Comparison of ENCODE assay signal across 11 cellular contexts in the genomic region with DNA sequence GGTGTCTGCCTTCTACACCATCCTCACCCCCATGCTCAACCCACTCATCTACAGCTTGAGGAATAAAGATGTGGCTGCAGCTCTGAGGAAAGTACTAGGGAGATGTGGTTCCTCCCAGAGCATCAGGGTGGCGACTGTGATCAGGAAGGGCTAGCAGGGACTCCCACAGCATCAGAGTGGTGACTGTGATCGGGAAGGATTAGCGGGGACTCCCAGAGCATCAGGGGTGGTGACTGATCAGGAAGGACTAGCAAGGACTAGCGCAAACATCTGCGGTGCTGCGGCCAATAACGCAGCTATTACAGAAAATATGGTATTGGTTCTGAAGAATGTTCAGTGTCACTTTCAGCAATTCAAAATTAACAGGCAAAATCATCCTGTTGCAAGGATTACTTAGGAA. TPM values are rescaled to one million over a fixed set of nuclear protein-coding genes. Genes with fewer than 3 reads are reported as not detected.
"Had no signal": no experiment of that assay in that cellular context is flagged by ENCODE, and none has a peak within 500 bp of the region (broad histone marks: within the 10 kb centered on the region; RNA-seq: fewer than 3 reads in every experiment).

No MANE protein-coding gene starts in this region.

RNA-seq across cellular contexts. Expression of gene OR2T2, which starts 8.2 kb away (rescaled TPM):
- total RNA-seq: OCI-LY7, PC-3, PC-9, Peyer's patch, Right ventricle myocardium inferior, Right ventricle myocardium superior, RPMI7951, SJCRH30, SJSA1, SK-MEL-5 had no signal
- polyA plus RNA-seq: SK-N-SH had no signal

RNA-seq across cellular contexts. Expression of gene OR2T3, which starts 19.5 kb away (rescaled TPM):
- total RNA-seq: OCI-LY7, PC-3, PC-9, Peyer's patch, Right ventricle myocardium inferior, Right ventricle myocardium superior, RPMI7951, SJCRH30, SJSA1, SK-MEL-5 had no signal
- polyA plus RNA-seq: SK-N-SH had no signal

RNA-seq across cellular contexts. Expression of gene OR2T5, which starts 34.8 kb away (rescaled TPM):
- total RNA-seq: OCI-LY7, PC-3, PC-9, Peyer's patch, Right ventricle myocardium inferior, Right ventricle myocardium superior, RPMI7951, SJCRH30, SJSA1, SK-MEL-5 had no signal
- polyA plus RNA-seq: SK-N-SH had no signal

RNA-seq across cellular contexts. Expression of gene OR2T1, which starts 50.8 kb away (rescaled TPM):
- total RNA-seq: OCI-LY7, PC-3, PC-9, Peyer's patch, Right ventricle myocardium inferior, Right ventricle myocardium superior, RPMI7951, SJCRH30, SJSA1, SK-MEL-5 had no signal
- polyA plus RNA-seq: SK-N-SH had no signal

RNA-seq across cellular contexts. Expression of gene OR2G6, which starts 54.3 kb away (rescaled TPM):
- total RNA-seq: OCI-LY7, PC-3, PC-9, Peyer's patch, Right ventricle myocardium inferior, Right ventricle myocardium superior, RPMI7951, SJCRH30, SJSA1, SK-MEL-5 had no signal
- polyA plus RNA-seq: SK-N-SH had no signal
